Comparison of ENCODE assay signal across 28 cellular contexts in the genomic region with DNA sequence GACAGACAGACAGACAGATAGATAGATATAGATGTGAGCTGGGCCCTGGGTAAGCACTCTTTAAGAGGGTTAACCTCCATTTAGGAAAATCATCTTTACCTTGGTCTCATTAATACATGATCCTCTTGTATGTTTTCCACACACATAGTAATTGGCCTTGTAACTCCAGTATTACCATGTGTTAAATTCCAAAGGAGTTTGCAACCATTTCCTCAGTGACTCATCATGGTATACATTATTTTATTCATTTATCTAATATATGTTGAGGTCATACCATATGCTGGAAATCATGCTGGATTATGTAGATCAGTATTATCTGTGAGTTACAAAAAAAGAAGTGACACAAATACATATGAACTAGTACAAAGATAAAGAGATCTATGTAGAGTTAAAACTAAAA.
"Had no signal": no experiment of that assay in that cellular context is flagged by ENCODE, and none has a peak within 500 bp of the region (broad histone marks: within the 10 kb centered on the region; RNA-seq: fewer than 3 reads in every experiment).

No MANE protein-coding gene starts in this region.

- H3K36me3 Mint-ChIP-seq: stimulated activated effector memory CD8-positive, alpha-beta T cell treated with anti-CD3 and anti-CD28 coated beads, Interleukin-12 subunit alpha, Interleukin-12 subunit beta, amount 100 ng/mL, for 72 hours; stimulated activated naive B cell treated with anti-CD40 and anti-IgM and Interleukin-4, amounts not matched to agents 10 μg/mL and 1 μg/mL and 100 μg/mL, for 72 hours had no signal

- DNase-seq: occipital lobe; ovary; posterior cingulate gyrus; psoas muscle; right cardiac atrium; right lobe of liver; sigmoid colon; small intestine; stimulated activated CD4-positive, alpha-beta T cell treated with anti-CD3 and anti-CD28 coated beads, Interleukin-15, amount 100 ng/mL, for 24 hours; stimulated activated CD4-positive, alpha-beta T cell treated with anti-CD3 and anti-CD28 coated beads, Interleukin-2, amount 100 ng/mL, for 24 hours; stimulated activated CD4-positive, alpha-beta T cell treated with anti-CD3 and anti-CD28 coated beads, Interleukin-2, amount 100 ng/mL, for 48 hours; stimulated activated CD4-positive, alpha-beta T cell treated with anti-CD3 and anti-CD28 coated beads, Interleukin-4, amount 100 ng/mL, for 24 hours; stimulated activated naive B cell treated with anti-CD40 and anti-IgM and Interleukin-4, amounts not matched to agents 10 μg/mL and 1 μg/mL and 100 μg/mL, for 72 hours; stimulated activated naive CD4-positive, alpha-beta T cell treated with Interleukin-2 at 50 U/mL for 16 hours; stomach; thyroid gland; trophoblast cell; upper lobe of left lung had no signal

- H3K4me1 Mint-ChIP-seq: nephron; stimulated activated effector memory CD8-positive, alpha-beta T cell treated with anti-CD3 and anti-CD28 coated beads, Interleukin-12 subunit alpha, Interleukin-12 subunit beta, amount 100 ng/mL, for 72 hours; stimulated activated naive B cell treated with anti-CD40 and anti-IgM and Interleukin-4, amounts not matched to agents 10 μg/mL and 1 μg/mL and 100 μg/mL, for 72 hours had no signal

- H3K4me1 ChIP-seq: neural progenitor cell, parathyroid adenoma, psoas muscle, right lobe of liver, sigmoid colon, stomach, thyroid gland, tibial nerve, upper lobe of left lung, vagina had no signal

- H3K4me2 ChIP-seq: neural progenitor cell had no signal

- ATAC-seq: psoas muscle; right cardiac atrium; right lobe of liver; stimulated activated effector memory CD8-positive, alpha-beta T cell treated with anti-CD3 and anti-CD28 coated beads, Interleukin-12 subunit alpha, Interleukin-12 subunit beta, amount 100 ng/mL, for 72 hours; stimulated activated naive B cell treated with anti-CD40 and anti-IgM and Interleukin-4, amounts not matched to agents 10 μg/mL and 1 μg/mL and 100 μg/mL, for 72 hours had no signal

- H3K4me3 Mint-ChIP-seq: nephron; neural progenitor cell; stimulated activated effector memory CD8-positive, alpha-beta T cell treated with anti-CD3 and anti-CD28 coated beads, Interleukin-12 subunit alpha, Interleukin-12 subunit beta, amount 100 ng/mL, for 72 hours; stimulated activated naive B cell treated with anti-CD40 and anti-IgM and Interleukin-4, amounts not matched to agents 10 μg/mL and 1 μg/mL and 100 μg/mL, for 72 hours; stimulated activated naive CD8-positive, alpha-beta T cell treated with anti-CD3 and anti-CD28 coated beads, Interleukin-15, Interleukin-2, amounts not matched to agents 100 ng/mL and 50 ng/mL, for 24 hours had no signal

- H3K79me2 ChIP-seq: parathyroid adenoma had no signal

- H3K9me3 ChIP-seq: ovary, psoas muscle, right lobe of liver, sigmoid colon, stomach, thoracic aorta, thyroid gland, tibial nerve, upper lobe of left lung, vagina had no signal

- H3K27ac Mint-ChIP-seq: nephron; neural progenitor cell; progenitor cell of endocrine pancreas; stimulated activated effector memory CD8-positive, alpha-beta T cell treated with anti-CD3 and anti-CD28 coated beads, Interleukin-12 subunit alpha, Interleukin-12 subunit beta, amount 100 ng/mL, for 72 hours; stimulated activated naive B cell treated with anti-CD40 and anti-IgM and Interleukin-4, amounts not matched to agents 10 μg/mL and 1 μg/mL and 100 μg/mL, for 72 hours; stimulated activated naive CD8-positive, alpha-beta T cell treated with anti-CD3 and anti-CD28 coated beads, Interleukin-15, Interleukin-2, amounts not matched to agents 100 ng/mL and 50 ng/mL, for 24 hours had no signal

- H3K36me3 ChIP-seq: neural progenitor cell, ovary, right lobe of liver, sigmoid colon, stomach, thoracic aorta, thyroid gland, tibial nerve, upper lobe of left lung, vagina had no signal

- FAIRE-seq: small intestine, urothelium cell line had no signal

- H3K4me3 ChIP-seq: neural progenitor cell, ovary, psoas muscle, right lobe of liver, sigmoid colon, stomach, thoracic aorta, thyroid gland, tibial nerve, upper lobe of left lung, vagina had no signal

- H3K9me3 Mint-ChIP-seq: nephron, neural progenitor cell had no signal

- H2AFZ ChIP-seq: neural progenitor cell, parathyroid adenoma had no signal

- H3K27ac ChIP-seq: neural progenitor cell, ovary, parathyroid adenoma, psoas muscle, right lobe of liver, sigmoid colon, stomach, thoracic aorta, thyroid gland, tibial nerve, upper lobe of left lung, vagina had no signal

- H3K9ac ChIP-seq: neural progenitor cell, parathyroid adenoma had no signal

- H3K27me3 ChIP-seq: neural progenitor cell, ovary, right lobe of liver, sigmoid colon, stomach, thyroid gland, tibial nerve, upper lobe of left lung, vagina had no signal

- H3K27me3 Mint-ChIP-seq: progenitor cell of endocrine pancreas; stimulated activated naive B cell treated with anti-CD40 and anti-IgM and Interleukin-4, amounts not matched to agents 10 μg/mL and 1 μg/mL and 100 μg/mL, for 72 hours; stimulated activated naive CD8-positive, alpha-beta T cell treated with anti-CD3 and anti-CD28 coated beads, Interleukin-15, Interleukin-2, amounts not matched to agents 100 ng/mL and 50 ng/mL, for 24 hours had no signal
